19 cellular contexts compared by ENCODE assay signal in the genomic region with DNA sequence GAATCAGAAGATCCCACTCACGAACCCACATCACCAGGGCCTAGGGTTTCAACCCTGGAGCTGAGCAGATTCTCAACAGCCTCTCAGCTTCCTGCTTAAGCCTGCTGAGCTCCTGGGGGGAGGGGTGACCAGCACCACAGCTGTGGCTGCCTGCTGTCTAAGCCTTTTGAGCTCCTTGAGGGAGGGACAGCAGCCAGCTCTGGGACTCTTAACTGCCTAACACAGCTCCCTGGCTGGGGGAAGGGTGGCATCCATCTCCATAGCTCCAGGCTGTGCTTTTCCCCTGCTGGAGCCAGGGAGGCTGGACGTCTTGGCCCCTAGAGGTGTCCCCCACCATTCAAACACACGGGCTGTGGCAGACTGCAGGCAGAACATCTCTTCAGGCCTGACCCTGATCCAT.
DNase-seq lines count a peak whose midpoint lies in the region; ATAC-seq and TF ChIP-seq lines count a peak whose summit lies in the region.
"Had no signal": no experiment of that assay in that cellular context is flagged by ENCODE, and none has a peak within 500 bp of the region (broad histone marks: within the 10 kb centered on the region; RNA-seq: fewer than 3 reads in every experiment).

No MANE protein-coding gene starts in this region.

- H3K27ac ChIP-seq in left ventricle myocardium inferior (replicated peaks): no peak overlapping the region
- H3K27ac ChIP-seq in psoas muscle: no peak overlapping the region
- H3K27ac ChIP-seq: A549 had no signal

- H3K36me3 ChIP-seq in left ventricle myocardium inferior: no peaks in the 10 kb centered on the region
- H3K36me3 ChIP-seq in psoas muscle (ENCODE audit: insufficient read depth in 1 of 2, low read depth in 1 of 2): no peaks in the 10 kb centered on the region
- H3K36me3 ChIP-seq: HAP-1 had no signal

- WGBS in psoas muscle, 3 donors: 15 to 27% (median 25%) methylated on average over 3 of the region's 3 CpGs

- ATAC-seq in psoas muscle (no peak), GM19035 (IDR thresholded peaks at IDR 0.05; ENCODE audit: unreplicated experiment) (no peak)
- ATAC-seq: A549, esophagus mucosa, Panc1, T-cell had no signal

- H3K4me3 ChIP-seq in left ventricle myocardium inferior: no peak overlapping the region
- H3K4me3 ChIP-seq in psoas muscle: no peak overlapping the region
- H3K4me3 ChIP-seq: A549, HAP-1 had no signal

- no peak for TF ChIP-seq CTCF in left ventricle myocardium inferior (IDR thresholded peaks at IDR 0.05; ENCODE audit: borderline replicate concordance)
- TF ChIP-seq CTCF in psoas muscle (IDR thresholded peaks at IDR 0.05): no peak

- H3K4me1 ChIP-seq in left ventricle myocardium inferior (no peaks in the 10 kb centered on the region), psoas muscle (no peaks in the 10 kb centered on the region)
- H3K4me1 ChIP-seq: A549, HAP-1 had no signal

- intact Hi-C loops in left ventricle myocardium inferior (cut with micrococcal nuclease): no loop called here
- intact Hi-C loops in psoas muscle (cut with DNase I): no loop called here

- H3K27me3 ChIP-seq in left ventricle myocardium inferior (ENCODE audit: low read depth) (peaks cover 9% of the 10 kb centered on the region), psoas muscle (ENCODE audit: insufficient read depth in 3 of 3, low read length in 2 of 3) (no peaks in the 10 kb centered on the region)

- H3K9me3 ChIP-seq in left ventricle myocardium inferior (replicated peaks): no peaks in the 10 kb centered on the region
- H3K9me3 ChIP-seq in psoas muscle: no peaks in the 10 kb centered on the region
- H3K9me3 ChIP-seq: A549 had no signal

- DNase-seq in NCI-H1417 (lab: John Stamatoyannopoulos, UW) (peak in 2 of 3 experiments; percentile 26 to 39), NCI-H1417 treated with DMSO at 0.1 percent for 48 hours (lab: John Stamatoyannopoulos, UW) (no peak), NCI-H524 treated with DMSO at 0.1 percent for 48 hours (lab: John Stamatoyannopoulos, UW) (peak; percentile 77), left ventricle myocardium inferior (peak; percentile 36), psoas muscle (peak; percentile 15 to 53), dermis blood vessel endothelial cell (no peak), cerebellar nuclear complex (lab: John Stamatoyannopoulos, UW) (no peak)
- DNase-seq: activated CD4-positive, alpha-beta T cell treated with anti-CD3 and anti-CD28 coated beads for 1 hour; activated T-cell treated with anti-CD3 and anti-CD28 coated beads, Interleukin-2, amount 50 U/mL, for 24 hours; hippocampal formation; Karpas-422; NCI-H1930; small intestine; T-cell had no signal

Comparison
In these comparisons a context has a peak if more than half of its experiments do, and no peak if none do; other contexts are left out.
1. DNase-seq: peak in NCI-H1417 (2 of 3), NCI-H524 treated with DMSO at 0.1 percent for 48 hours (single experiment), left ventricle myocardium inferior (single experiment) and psoas muscle (2 of 2); none in NCI-H1417 treated with DMSO at 0.1 percent for 48 hours (single experiment), dermis blood vessel endothelial cell (single experiment) and cerebellar nuclear complex (0 of 2).